ENCODE assay signal across 18 cellular contexts in the genomic region with DNA sequence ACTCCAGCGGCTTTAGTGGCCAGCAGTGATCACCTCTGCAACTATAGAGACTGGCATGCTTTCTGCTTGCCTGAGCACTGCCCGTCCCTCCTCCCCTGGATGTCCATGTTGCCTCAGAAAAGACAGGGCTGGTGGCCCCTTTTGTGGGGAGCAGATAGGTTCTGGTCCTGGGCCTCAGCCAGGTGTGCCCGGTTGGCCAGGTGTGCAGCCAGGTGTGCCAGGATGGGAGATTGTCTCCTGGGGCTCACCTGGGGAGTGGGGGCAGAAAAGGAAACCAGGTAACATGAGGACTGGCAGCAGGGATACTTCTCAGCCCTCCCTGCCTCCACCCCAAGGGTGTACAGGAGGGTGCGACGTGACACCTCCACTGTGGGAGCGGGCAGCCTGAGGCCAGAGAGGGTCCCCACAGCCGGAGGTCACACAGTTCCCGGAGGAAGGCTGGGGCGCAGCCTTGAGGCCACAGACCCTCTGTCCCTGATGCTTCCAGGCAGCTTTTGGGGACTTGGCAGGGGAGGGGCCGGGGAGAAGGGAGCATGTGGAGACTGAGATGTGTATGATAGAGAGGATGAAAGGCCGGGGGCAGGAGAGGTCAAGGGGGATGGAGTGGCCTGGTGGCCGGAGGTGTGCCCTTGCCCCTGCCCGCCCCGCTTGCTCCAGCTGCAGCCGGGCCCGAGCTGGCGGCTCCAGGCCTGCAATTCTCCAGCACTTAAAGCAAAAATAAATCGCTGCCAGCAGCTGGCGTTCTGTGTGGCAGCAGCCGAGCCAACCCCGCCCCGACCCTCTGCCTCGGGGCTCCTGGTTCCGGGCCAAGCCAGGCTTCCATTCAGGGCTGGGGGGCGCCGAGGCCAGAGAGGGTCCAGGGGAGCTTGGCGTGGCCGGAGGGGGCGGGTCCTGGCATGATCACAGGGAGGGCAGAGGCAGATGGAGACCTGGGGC. TPM values are rescaled to one million over a fixed set of nuclear protein-coding genes. Genes with fewer than 3 reads are reported as not detected.
DNase-seq lines count a peak whose midpoint lies in the region; ATAC-seq, FAIRE-seq and TF ChIP-seq lines count a peak whose summit lies in the region.
"Had no signal": no experiment of that assay in that cellular context is flagged by ENCODE, and none has a peak within 500 bp of the region (broad histone marks: within the 10 kb centered on the region; RNA-seq: fewer than 3 reads in every experiment).

No MANE protein-coding gene starts in this region.

- H3K9me3 Mint-ChIP-seq in neural crest cell, result no peaks in the 10 kb centered on the region

- TF ChIP-seq CTCF in neural crest cell (conservative IDR thresholded peaks at IDR 0.05), result no peak

- no peak overlapping the region for H3K27ac Mint-ChIP-seq in neural crest cell (ENCODE audit: unreplicated experiment)

- no peaks in the 10 kb centered on the region for H3K36me3 Mint-ChIP-seq in neural crest cell (ENCODE audit: low read depth)

- H3K27me3 Mint-ChIP-seq in neural crest cell (ENCODE audit: low read depth), result peaks cover 17% of the 10 kb centered on the region

- DNase-seq in NCI-H2196 (lab: John Stamatoyannopoulos, UW; ENCODE audit: unreplicated experiment) (peak; percentile 16), NCI-H2196 treated with DMSO at 0.1 percent for 48 hours (lab: John Stamatoyannopoulos, UW; ENCODE audit: unreplicated experiment) (no peak), HTR-8/SVneo (ENCODE audit: insufficient read length, low spot score) (no peak), NCI-H345 (lab: John Stamatoyannopoulos, UW) (peak; percentile 19), neural crest cell (ENCODE audit: low read depth, low spot score) (no peak), HuH-7 (ENCODE audit: low spot score) (no peak), left lobe of liver (ENCODE audit: low spot score) (no peak), iPS-NIHi11 (ENCODE audit: low spot score) (no peak)
- DNase-seq: EL, NCI-H1436 treated with DMSO at 0.1 percent for 48 hours, NCI-H2081 treated with DMSO at 0.1 percent for 48 hours, NCI-H526 treated with DMSO at 0.1 percent for 48 hours, OCI-M1, T-helper 2 cell had no signal

- ATAC-seq in left lobe of liver, result no peak
- ATAC-seq: A549 had no signal

- peaks cover 4% of the 10 kb centered on the region for H3K4me1 Mint-ChIP-seq in neural crest cell

- H3K4me3 Mint-ChIP-seq in neural crest cell, result peak overlapping the region; percentile 55

- FAIRE-seq in HTR-8/SVneo (lab: Jason Lieb, UNC), result peak; percentile 69
- FAIRE-seq: A549, GM19239 had no signal

RNA-seq across cellular contexts. Expression of gene KCNJ12, which starts 6.7 kb away (rescaled TPM):
- total RNA-seq in neural crest cell (6.1 and 6.6 TPM in 2 replicates), left lobe of liver (1.7 TPM)
- total RNA-seq: HT-29, RPMI7951 had no signal

Comparison
In these comparisons a context has a peak if more than half of its experiments do, and no peak if none do; other contexts are left out.
1. DNase-seq: peak in NCI-H2196 (single experiment) and NCI-H345 (single experiment); none in NCI-H2196 treated with DMSO at 0.1 percent for 48 hours (single experiment), HTR-8/SVneo (single experiment), neural crest cell (single experiment), HuH-7 (single experiment), left lobe of liver (single experiment) and iPS-NIHi11 (single experiment).